Comparison of ENCODE assay signal across 8 cellular contexts in the genomic region with DNA sequence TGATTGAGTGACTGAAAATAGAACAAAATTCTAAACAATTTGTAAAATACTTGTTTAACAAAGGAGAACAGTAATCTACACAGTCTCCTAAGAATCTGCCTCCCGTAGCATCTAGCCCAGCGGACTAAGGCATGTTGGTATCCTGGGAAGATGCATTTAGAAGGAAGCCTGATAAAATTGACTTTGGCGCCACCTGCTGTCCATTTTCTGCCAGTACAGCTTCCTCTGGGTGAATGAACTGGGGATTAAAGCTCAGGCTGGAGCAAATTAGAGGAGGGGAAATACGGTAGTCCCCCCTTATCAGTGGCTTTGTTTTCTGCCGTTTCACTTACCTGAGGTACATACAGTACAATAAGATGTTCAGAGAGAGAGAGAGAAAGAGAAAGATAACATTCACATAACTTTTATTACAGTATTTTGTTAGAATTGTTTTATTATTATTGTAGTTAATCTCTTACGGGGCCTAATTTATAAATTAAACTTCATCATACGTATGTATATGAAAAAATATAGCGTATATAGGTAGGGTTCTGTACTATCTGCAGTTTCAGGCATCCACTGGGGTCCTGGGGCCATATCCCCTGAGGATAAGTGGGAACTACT.
A peak's percentile ranks its signal among the peaks of the same experiment; 100 is the strongest.
DNase-seq lines count a peak whose midpoint lies in the region; ATAC-seq, FAIRE-seq and TF ChIP-seq lines count a peak whose summit lies in the region.

No MANE protein-coding gene starts in this region.

- H3K4me2 ChIP-seq in HepG2 (ENCODE audit: low read depth, low read length), result peak overlapping the region; percentile 42

- intact Hi-C loops in HepG2 (cut with micrococcal nuclease; ENCODE audit: unreplicated experiment), result loop anchor here (1.0 to 5.0 kb wide), 5 partner anchors 30 to 988 kb away; no protein-coding TSS in a partner anchor

- WGBS in HepG2 (ENCODE audit: low lambda C conversion rate), result 6% methylated on average over 8 of the region's 8 CpGs

- H4K20me1 ChIP-seq in HepG2 (ENCODE audit: insufficient read depth, low read length), result no peaks in the 10 kb centered on the region

- H3K79me2 ChIP-seq in HepG2 (ENCODE audit: insufficient read depth, low read length), result no peaks in the 10 kb centered on the region

- in situ Hi-C loops in HepG2 (cut with HindIII; ENCODE audit: extremely low pct_ligation_motif_present, low pct_unique_long_range_greater_than_20kb), result loop anchor here (5.0 to 10.0 kb wide), 3 partner anchors 123 to 720 kb away; no protein-coding TSS in a partner anchor

- H3K27me3 ChIP-seq in HepG2 (ENCODE audit: control insufficient read depth in 1 of 2, insufficient read depth in 2 of 2, low read length in 2 of 2), result no peaks in the 10 kb centered on the region

- TF ChIP-seq CTCF in HEK293 (tag by site-specific recombination; IDR thresholded peaks at IDR 0.05) (no peak), coronary artery (IDR thresholded peaks at IDR 0.05) (peak; percentile 80), HepG2 (CRISPR knock-in tag; IDR thresholded peaks at IDR 0.05) (peak; percentile 89)

- H3K4me3 ChIP-seq in HEK293 (ENCODE audit: low read depth, low read length), result no peak overlapping the region
- H3K4me3 ChIP-seq in coronary artery, result no peak overlapping the region
- H3K4me3 ChIP-seq in HepG2 (replicated peaks in 1 of 3; ENCODE audit: insufficient read depth in 1 of 3, low read depth in 2 of 3, low read length in 3 of 3), result peak overlapping the region in 1 of 3 experiments; percentile 6; a peak in 1 of 6 replicates

- no peak overlapping the region for H3K9ac ChIP-seq in HepG2 (ENCODE audit: insufficient read depth, low read depth, low read length)

- ATAC-seq in HepG2 (peak; percentile 92), HG03457 (IDR thresholded peaks at IDR 0.05; ENCODE audit: unreplicated experiment) (no peak)

- CTCF ChIA-PET in HEK293 (lab: Yijun Ruan, JAX) (interaction anchor here (0.6 to 3.1 kb wide), 13 partner anchors 10 to 1524 kb away, joined by 3 to 13 read pairs (median 3); no protein-coding TSS in a partner anchor), HepG2 (lab: Yijun Ruan, JAX; ENCODE audit: low intra/inter-chr PET ratio, low total read pairs) (interaction anchor here (1.4 to 1.8 kb wide), 4 partner anchors 31 to 774 kb away, joined by 6 to 10 read pairs (median 8); no protein-coding TSS in a partner anchor)

- no TSS peak for BruUV-seq in HepG2 (replicated peaks; lab: Mats Ljungman, UMichigan)

- no peaks in the 10 kb centered on the region for H3K9me3 ChIP-seq in HEK293 (ENCODE audit: control insufficient read depth, insufficient read depth, low read depth, low read length)
- H3K9me3 ChIP-seq in HepG2 (ENCODE audit: low read length), result no peaks in the 10 kb centered on the region

- peak; percentile 87 for FAIRE-seq in HepG2 (lab: Jason Lieb, UNC)

- POLR2A ChIA-PET in HEK293 (lab: Yijun Ruan, JAX) (interaction anchor here (1.0 kb wide), 1 partner anchor 31 kb away, joined by 4 read pairs; no protein-coding TSS in a partner anchor), HepG2 (lab: Yijun Ruan, JAX) (interaction anchor here (1.0 kb wide), 1 partner anchor 31 kb away, joined by 4 read pairs; no protein-coding TSS in a partner anchor)

- TF ChIP-seq RAD21 in HepG2 (CRISPR knock-in tag; IDR thresholded peaks at IDR 0.05), result peak; percentile 73

- DNase-seq in EH (ENCODE audit: low read depth) (peak; percentile 80), NCI-H226 (peak; percentile 50), coronary artery (ENCODE audit: low spot score) (no peak), HepG2 (ENCODE audit: low spot score) (peak; percentile 70)
- peak; percentile 42 to 75 for DNase-seq in activated CD4-positive, alpha-beta T cell treated with anti-CD3 and anti-CD28 coated beads for 4 hours
- DNase-seq in stimulated activated CD4-positive, alpha-beta T cell treated with anti-CD3 and anti-CD28 coated beads, TNF-alpha, amount 100 ng/mL, for 24 hours (ENCODE audit: low read depth in 3 of 3), result peak; percentile 51 to 62 (median 60)

- H3K27ac ChIP-seq in HEK293 (ENCODE audit: extremely low read depth, low read depth, low read length), result no peak overlapping the region
- H3K27ac ChIP-seq in coronary artery, result no peak overlapping the region
- no peak overlapping the region for H3K27ac ChIP-seq in HepG2 (ENCODE audit: extremely low read length, insufficient read depth, low read length)

- H3K36me3 ChIP-seq in HEK293 (ENCODE audit: control insufficient read depth in 2 of 2, insufficient read depth in 1 of 2, low read length in 2 of 2) (no peaks in the 10 kb centered on the region), HepG2 (replicated peaks in 1 of 2; ENCODE audit: control insufficient read depth in 1 of 2, insufficient read depth in 2 of 2, low read length in 2 of 2) (no peaks in the 10 kb centered on the region)

- no peak for TF ChIP-seq EP300 in HepG2 (IDR thresholded peaks at IDR 0.05; ENCODE audit: low read depth in 2 of 2, low read length in 2 of 2)
- no peak for TF ChIP-seq EP300 in HepG2 (CRISPR knock-in tag; IDR thresholded peaks at IDR 0.05; ENCODE audit: borderline replicate concordance)

- TF ChIP-seq POLR2A in HepG2 (IDR thresholded peaks at IDR 0.05; ENCODE audit: insufficient read depth in 1 of 2, low read depth in 2 of 2, low read length in 2 of 2), result no peak

- no peak overlapping the region for H2AFZ ChIP-seq in HepG2 (ENCODE audit: low read length)

- H3K4me1 ChIP-seq in HEK293 (ENCODE audit: control insufficient read depth, insufficient read depth, low read length) (no peaks in the 10 kb centered on the region), HepG2 (ENCODE audit: insufficient read depth, low read length) (peaks cover 24% of the 10 kb centered on the region)

TF ChIP-seq in HEK293, 187 proteins besides CTCF, POLR2A, EP300 and RAD21:
- peak; percentile 87 for TF ChIP-seq ZNF654 (tag by site-specific recombination; IDR thresholded peaks at IDR 0.05; ENCODE audit: low read depth)
- peak; percentile 42; the same call in 1 of the 2 replicates for TF ChIP-seq ZNF660 (tag by site-specific recombination; IDR thresholded peaks at IDR 0.05)
- TF ChIP-seq IKZF3 (tag by site-specific recombination; IDR thresholded peaks at IDR 0.05), result peak; percentile 48; the same call in 1 of the 2 replicates
- TF ChIP-seq, protein P1, sequence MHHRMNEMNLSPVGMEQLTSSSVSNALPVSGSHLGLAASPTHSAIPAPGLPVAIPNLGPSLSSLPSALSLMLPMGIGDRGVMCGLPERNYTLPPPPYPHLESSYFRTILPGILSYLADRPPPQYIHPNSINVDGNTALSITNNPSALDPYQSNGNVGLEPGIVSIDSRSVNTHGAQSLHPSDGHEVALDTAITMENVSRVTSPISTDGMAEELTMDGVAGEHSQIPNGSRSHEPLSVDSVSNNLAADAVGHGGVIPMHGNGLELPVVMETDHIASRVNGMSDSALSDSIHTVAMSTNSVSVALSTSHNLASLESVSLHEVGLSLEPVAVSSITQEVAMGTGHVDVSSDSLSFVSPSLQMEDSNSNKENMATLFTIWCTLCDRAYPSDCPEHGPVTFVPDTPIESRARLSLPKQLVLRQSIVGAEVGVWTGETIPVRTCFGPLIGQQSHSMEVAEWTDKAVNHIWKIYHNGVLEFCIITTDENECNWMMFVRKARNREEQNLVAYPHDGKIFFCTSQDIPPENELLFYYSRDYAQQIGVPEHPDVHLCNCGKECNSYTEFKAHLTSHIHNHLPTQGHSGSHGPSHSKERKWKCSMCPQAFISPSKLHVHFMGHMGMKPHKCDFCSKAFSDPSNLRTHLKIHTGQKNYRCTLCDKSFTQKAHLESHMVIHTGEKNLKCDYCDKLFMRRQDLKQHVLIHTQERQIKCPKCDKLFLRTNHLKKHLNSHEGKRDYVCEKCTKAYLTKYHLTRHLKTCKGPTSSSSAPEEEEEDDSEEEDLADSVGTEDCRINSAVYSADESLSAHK (tag by site-specific recombination; IDR thresholded peaks at IDR 0.05), result no peak
TF ChIP-seq in HEK293: peak in this region for 3.

TF ChIP-seq in HepG2, 621 proteins besides CTCF, POLR2A, EP300 and RAD21 (continues in another document):
- TF ChIP-seq ZSCAN9 (CRISPR knock-in tag; IDR thresholded peaks at IDR 0.05; ENCODE audit: borderline replicate concordance) (0 out of 2 replicates have a peak, but pooled peaks have one; percentile 29), ZC3H4 (CRISPR knock-in tag; IDR thresholded peaks at IDR 0.05; ENCODE audit: borderline replicate concordance) (no peak), ZNF792 (CRISPR knock-in tag; IDR thresholded peaks at IDR 0.05) (no peak), NFKBIZ (CRISPR knock-in tag; IDR thresholded peaks at IDR 0.05) (no peak), ARID3A (IDR thresholded peaks at IDR 0.05; ENCODE audit: low read depth, low read length) (peak; percentile 51; the same call in 1 of the 2 replicates), THAP11 (CRISPR knock-in tag; IDR thresholded peaks at IDR 0.05) (0 out of 2 replicates have a peak, but pooled peaks have one; percentile 20)
